In the genomic region with DNA sequence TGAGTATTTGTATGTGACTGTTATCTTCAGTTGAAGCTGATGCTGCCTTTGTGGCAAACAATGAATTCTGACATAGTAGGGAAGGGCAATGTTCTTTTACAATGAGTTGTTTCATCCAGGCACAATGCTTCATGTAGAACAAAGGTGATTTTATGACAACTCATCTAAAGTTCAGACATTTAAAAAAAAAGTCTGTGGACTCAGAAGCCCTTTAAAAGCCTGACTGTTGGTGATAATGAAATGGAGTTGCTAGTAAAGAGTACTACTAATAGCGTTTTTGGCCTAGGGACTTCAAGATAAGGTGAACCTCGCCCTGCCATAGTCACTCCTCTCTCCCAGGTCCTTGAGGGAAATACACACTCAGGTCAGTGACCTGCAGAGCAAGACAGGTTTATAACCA, we compare ENCODE assay signal across 1 cellular context.
TF ChIP-seq lines count a peak whose summit lies in the region.

No MANE protein-coding gene starts in this region.

TF ChIP-seq in K562, 482 proteins besides CTCF, POLR2A, EP300 and RAD21 (continued from another document and continues in another):
- TF ChIP-seq, protein P1, sequence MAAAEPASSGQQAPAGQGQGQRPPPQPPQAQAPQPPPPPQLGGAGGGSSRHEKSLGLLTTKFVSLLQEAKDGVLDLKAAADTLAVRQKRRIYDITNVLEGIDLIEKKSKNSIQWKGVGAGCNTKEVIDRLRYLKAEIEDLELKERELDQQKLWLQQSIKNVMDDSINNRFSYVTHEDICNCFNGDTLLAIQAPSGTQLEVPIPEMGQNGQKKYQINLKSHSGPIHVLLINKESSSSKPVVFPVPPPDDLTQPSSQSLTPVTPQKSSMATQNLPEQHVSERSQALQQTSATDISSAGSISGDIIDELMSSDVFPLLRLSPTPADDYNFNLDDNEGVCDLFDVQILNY (CRISPR knock-in tag; IDR thresholded peaks at IDR 0.05): no peak
- TF ChIP-seq CBFA2T2 (conservative IDR thresholded peaks at IDR 0.05) (peak; percentile 54; the same call in 1 of the 2 replicates), CBX2 (IDR thresholded peaks at IDR 0.05; ENCODE audit: insufficient read depth, low read length, poor library complexity, severe bottlenecking) (no peak), CHD2 (IDR thresholded peaks at IDR 0.05; ENCODE audit: low read depth, low read length) (no peak), NFIC (IDR thresholded peaks at IDR 0.05) (peak; percentile 16; the same call in 1 of the 2 replicates), RAD51 (IDR thresholded peaks at IDR 0.05; ENCODE audit: borderline replicate concordance, low read depth) (no peak), ZNF12 (CRISPR knock-in tag; IDR thresholded peaks at IDR 0.05) (no peak), U2AF1 (optimal IDR thresholded peaks at IDR 0.05; ENCODE audit: low read depth, low read length) (no peak), ARID2 (IDR thresholded peaks at IDR 0.05) (no peak), SP1 (CRISPR knock-in tag; IDR thresholded peaks at IDR 0.05) (no peak), RB1 (IDR thresholded peaks at IDR 0.05; ENCODE audit: low read depth) (no peak), KDM1A (IDR thresholded peaks at IDR 0.05) (peak in 1 of 2 experiments; percentile 36; a peak in 1 of 4 replicates), TCF7 (IDR thresholded peaks at IDR 0.05; ENCODE audit: borderline replicate concordance) (no peak), CBFA2T3 (IDR thresholded peaks at IDR 0.05) (peak; percentile 77), TAL1 (IDR thresholded peaks at IDR 0.05) (peak; percentile 60), NFYB (IDR thresholded peaks at IDR 0.05; ENCODE audit: extremely low read depth, insufficient read length) (no peak), ZNF668 (CRISPR knock-in tag; IDR thresholded peaks at IDR 0.05) (no peak), PHB2 (IDR thresholded peaks at IDR 0.05; ENCODE audit: low read depth) (no peak), BRD9 (IDR thresholded peaks at IDR 0.05; ENCODE audit: low read depth, partially characterized antibody) (no peak), STAT5A (IDR thresholded peaks at IDR 0.05; ENCODE audit: borderline replicate concordance, low read length) (no peak), ZNF830 (CRISPR knock-in tag; IDR thresholded peaks at IDR 0.05) (no peak), ARID1B (IDR thresholded peaks at IDR 0.05) (peak; percentile 67), DPF2 (IDR thresholded peaks at IDR 0.05) (0 out of 2 replicates have a peak, but pooled peaks have one; percentile 19), TAF7 (tag; IDR thresholded peaks at IDR 0.05) (no peak), SMARCA4 (IDR thresholded peaks at IDR 0.05) (no peak), ZNF436 (CRISPR knock-in tag; IDR thresholded peaks at IDR 0.05) (no peak), CC2D1A (IDR thresholded peaks at IDR 0.05) (no peak), EP400 (IDR thresholded peaks at IDR 0.05) (no peak), C11orf30 (IDR thresholded peaks at IDR 0.05; ENCODE audit: low read depth) (no peak), ZBTB7A (IDR thresholded peaks at IDR 0.05; ENCODE audit: borderline replicate concordance, control insufficient read depth, low read depth, low read length) (no peak), TCF3 (CRISPR knock-in tag; IDR thresholded peaks at IDR 0.05) (peak; percentile 20; the same call in 1 of the 2 replicates)
- TF ChIP-seq, protein P2, sequence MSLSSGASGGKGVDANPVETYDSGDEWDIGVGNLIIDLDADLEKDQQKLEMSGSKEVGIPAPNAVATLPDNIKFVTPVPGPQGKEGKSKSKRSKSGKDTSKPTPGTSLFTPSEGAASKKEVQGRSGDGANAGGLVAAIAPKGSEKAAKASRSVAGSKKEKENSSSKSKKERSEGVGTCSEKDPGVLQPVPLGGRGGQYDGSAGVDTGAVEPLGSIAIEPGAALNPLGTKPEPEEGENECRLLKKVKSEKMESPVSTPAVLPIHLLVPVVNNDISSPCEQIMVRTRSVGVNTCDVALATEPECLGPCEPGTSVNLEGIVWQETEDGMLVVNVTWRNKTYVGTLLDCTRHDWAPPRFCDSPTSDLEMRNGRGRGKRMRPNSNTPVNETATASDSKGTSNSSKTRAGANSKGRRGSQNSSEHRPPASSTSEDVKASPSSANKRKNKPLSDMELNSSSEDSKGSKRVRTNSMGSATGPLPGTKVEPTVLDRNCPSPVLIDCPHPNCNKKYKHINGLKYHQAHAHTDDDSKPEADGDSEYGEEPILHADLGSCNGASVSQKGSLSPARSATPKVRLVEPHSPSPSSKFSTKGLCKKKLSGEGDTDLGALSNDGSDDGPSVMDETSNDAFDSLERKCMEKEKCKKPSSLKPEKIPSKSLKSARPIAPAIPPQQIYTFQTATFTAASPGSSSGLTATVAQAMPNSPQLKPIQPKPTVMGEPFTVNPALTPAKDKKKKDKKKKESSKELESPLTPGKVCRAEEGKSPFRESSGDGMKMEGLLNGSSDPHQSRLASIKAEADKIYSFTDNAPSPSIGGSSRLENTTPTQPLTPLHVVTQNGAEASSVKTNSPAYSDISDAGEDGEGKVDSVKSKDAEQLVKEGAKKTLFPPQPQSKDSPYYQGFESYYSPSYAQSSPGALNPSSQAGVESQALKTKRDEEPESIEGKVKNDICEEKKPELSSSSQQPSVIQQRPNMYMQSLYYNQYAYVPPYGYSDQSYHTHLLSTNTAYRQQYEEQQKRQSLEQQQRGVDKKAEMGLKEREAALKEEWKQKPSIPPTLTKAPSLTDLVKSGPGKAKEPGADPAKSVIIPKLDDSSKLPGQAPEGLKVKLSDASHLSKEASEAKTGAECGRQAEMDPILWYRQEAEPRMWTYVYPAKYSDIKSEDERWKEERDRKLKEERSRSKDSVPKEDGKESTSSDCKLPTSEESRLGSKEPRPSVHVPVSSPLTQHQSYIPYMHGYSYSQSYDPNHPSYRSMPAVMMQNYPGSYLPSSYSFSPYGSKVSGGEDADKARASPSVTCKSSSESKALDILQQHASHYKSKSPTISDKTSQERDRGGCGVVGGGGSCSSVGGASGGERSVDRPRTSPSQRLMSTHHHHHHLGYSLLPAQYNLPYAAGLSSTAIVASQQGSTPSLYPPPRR (CRISPR knock-in tag; IDR thresholded peaks at IDR 0.05; ENCODE audit: borderline replicate concordance): no peak
- TF ChIP-seq, protein P3, sequence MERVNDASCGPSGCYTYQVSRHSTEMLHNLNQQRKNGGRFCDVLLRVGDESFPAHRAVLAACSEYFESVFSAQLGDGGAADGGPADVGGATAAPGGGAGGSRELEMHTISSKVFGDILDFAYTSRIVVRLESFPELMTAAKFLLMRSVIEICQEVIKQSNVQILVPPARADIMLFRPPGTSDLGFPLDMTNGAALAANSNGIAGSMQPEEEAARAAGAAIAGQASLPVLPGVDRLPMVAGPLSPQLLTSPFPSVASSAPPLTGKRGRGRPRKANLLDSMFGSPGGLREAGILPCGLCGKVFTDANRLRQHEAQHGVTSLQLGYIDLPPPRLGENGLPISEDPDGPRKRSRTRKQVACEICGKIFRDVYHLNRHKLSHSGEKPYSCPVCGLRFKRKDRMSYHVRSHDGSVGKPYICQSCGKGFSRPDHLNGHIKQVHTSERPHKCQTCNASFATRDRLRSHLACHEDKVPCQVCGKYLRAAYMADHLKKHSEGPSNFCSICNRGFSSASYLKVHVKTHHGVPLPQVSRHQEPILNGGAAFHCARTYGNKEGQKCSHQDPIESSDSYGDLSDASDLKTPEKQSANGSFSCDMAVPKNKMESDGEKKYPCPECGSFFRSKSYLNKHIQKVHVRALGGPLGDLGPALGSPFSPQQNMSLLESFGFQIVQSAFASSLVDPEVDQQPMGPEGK (CRISPR knock-in tag; IDR thresholded peaks at IDR 0.05; ENCODE audit: borderline replicate concordance): no peak
- TF ChIP-seq, protein P4, sequence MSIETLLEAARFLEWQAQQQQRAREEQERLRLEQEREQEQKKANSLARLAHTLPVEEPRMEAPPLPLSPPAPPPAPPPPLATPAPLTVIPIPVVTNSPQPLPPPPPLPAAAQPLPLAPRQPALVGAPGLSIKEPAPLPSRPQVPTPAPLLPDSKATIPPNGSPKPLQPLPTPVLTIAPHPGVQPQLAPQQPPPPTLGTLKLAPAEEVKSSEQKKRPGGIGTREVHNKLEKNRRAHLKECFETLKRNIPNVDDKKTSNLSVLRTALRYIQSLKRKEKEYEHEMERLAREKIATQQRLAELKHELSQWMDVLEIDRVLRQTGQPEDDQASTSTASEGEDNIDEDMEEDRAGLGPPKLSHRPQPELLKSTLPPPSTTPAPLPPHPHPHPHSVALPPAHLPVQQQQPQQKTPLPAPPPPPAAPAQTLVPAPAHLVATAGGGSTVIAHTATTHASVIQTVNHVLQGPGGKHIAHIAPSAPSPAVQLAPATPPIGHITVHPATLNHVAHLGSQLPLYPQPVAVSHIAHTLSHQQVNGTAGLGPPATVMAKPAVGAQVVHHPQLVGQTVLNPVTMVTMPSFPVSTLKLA (conservative IDR thresholded peaks at IDR 0.05): no peak
- TF ChIP-seq, protein P5, sequence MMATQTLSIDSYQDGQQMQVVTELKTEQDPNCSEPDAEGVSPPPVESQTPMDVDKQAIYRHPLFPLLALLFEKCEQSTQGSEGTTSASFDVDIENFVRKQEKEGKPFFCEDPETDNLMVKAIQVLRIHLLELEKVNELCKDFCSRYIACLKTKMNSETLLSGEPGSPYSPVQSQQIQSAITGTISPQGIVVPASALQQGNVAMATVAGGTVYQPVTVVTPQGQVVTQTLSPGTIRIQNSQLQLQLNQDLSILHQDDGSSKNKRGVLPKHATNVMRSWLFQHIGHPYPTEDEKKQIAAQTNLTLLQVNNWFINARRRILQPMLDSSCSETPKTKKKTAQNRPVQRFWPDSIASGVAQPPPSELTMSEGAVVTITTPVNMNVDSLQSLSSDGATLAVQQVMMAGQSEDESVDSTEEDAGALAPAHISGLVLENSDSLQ (IDR thresholded peaks at IDR 0.05): no peak
- TF ChIP-seq, protein P6, sequence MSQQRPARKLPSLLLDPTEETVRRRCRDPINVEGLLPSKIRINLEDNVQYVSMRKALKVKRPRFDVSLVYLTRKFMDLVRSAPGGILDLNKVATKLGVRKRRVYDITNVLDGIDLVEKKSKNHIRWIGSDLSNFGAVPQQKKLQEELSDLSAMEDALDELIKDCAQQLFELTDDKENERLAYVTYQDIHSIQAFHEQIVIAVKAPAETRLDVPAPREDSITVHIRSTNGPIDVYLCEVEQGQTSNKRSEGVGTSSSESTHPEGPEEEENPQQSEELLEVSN (IDR thresholded peaks at IDR 0.05; ENCODE audit: borderline replicate concordance in 1 of 2, extremely low read depth in 1 of 2, insufficient read depth in 1 of 2, insufficient read length in 1 of 2, low read depth in 1 of 2, low read length in 1 of 2, poor library complexity in 1 of 2, severe bottlenecking in 1 of 2): no peak
- TF ChIP-seq, protein P7, sequence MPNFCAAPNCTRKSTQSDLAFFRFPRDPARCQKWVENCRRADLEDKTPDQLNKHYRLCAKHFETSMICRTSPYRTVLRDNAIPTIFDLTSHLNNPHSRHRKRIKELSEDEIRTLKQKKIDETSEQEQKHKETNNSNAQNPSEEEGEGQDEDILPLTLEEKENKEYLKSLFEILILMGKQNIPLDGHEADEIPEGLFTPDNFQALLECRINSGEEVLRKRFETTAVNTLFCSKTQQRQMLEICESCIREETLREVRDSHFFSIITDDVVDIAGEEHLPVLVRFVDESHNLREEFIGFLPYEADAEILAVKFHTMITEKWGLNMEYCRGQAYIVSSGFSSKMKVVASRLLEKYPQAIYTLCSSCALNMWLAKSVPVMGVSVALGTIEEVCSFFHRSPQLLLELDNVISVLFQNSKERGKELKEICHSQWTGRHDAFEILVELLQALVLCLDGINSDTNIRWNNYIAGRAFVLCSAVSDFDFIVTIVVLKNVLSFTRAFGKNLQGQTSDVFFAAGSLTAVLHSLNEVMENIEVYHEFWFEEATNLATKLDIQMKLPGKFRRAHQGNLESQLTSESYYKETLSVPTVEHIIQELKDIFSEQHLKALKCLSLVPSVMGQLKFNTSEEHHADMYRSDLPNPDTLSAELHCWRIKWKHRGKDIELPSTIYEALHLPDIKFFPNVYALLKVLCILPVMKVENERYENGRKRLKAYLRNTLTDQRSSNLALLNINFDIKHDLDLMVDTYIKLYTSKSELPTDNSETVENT (CRISPR knock-in tag; IDR thresholded peaks at IDR 0.05): no peak
- TF ChIP-seq, protein P8, sequence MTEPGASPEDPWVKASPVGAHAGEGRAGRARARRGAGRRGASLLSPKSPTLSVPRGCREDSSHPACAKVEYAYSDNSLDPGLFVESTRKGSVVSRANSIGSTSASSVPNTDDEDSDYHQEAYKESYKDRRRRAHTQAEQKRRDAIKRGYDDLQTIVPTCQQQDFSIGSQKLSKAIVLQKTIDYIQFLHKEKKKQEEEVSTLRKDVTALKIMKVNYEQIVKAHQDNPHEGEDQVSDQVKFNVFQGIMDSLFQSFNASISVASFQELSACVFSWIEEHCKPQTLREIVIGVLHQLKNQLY (CRISPR knock-in tag; conservative IDR thresholded peaks at IDR 0.05): no peak
- TF ChIP-seq, protein P9, sequence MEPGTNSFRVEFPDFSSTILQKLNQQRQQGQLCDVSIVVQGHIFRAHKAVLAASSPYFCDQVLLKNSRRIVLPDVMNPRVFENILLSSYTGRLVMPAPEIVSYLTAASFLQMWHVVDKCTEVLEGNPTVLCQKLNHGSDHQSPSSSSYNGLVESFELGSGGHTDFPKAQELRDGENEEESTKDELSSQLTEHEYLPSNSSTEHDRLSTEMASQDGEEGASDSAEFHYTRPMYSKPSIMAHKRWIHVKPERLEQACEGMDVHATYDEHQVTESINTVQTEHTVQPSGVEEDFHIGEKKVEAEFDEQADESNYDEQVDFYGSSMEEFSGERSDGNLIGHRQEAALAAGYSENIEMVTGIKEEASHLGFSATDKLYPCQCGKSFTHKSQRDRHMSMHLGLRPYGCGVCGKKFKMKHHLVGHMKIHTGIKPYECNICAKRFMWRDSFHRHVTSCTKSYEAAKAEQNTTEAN (CRISPR knock-in tag; IDR thresholded peaks at IDR 0.05): no peak
- TF ChIP-seq, protein P10, sequence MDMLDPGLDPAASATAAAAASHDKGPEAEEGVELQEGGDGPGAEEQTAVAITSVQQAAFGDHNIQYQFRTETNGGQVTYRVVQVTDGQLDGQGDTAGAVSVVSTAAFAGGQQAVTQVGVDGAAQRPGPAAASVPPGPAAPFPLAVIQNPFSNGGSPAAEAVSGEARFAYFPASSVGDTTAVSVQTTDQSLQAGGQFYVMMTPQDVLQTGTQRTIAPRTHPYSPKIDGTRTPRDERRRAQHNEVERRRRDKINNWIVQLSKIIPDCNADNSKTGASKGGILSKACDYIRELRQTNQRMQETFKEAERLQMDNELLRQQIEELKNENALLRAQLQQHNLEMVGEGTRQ (CRISPR knock-in tag; IDR thresholded peaks at IDR 0.05): no peak
- TF ChIP-seq, protein P11, sequence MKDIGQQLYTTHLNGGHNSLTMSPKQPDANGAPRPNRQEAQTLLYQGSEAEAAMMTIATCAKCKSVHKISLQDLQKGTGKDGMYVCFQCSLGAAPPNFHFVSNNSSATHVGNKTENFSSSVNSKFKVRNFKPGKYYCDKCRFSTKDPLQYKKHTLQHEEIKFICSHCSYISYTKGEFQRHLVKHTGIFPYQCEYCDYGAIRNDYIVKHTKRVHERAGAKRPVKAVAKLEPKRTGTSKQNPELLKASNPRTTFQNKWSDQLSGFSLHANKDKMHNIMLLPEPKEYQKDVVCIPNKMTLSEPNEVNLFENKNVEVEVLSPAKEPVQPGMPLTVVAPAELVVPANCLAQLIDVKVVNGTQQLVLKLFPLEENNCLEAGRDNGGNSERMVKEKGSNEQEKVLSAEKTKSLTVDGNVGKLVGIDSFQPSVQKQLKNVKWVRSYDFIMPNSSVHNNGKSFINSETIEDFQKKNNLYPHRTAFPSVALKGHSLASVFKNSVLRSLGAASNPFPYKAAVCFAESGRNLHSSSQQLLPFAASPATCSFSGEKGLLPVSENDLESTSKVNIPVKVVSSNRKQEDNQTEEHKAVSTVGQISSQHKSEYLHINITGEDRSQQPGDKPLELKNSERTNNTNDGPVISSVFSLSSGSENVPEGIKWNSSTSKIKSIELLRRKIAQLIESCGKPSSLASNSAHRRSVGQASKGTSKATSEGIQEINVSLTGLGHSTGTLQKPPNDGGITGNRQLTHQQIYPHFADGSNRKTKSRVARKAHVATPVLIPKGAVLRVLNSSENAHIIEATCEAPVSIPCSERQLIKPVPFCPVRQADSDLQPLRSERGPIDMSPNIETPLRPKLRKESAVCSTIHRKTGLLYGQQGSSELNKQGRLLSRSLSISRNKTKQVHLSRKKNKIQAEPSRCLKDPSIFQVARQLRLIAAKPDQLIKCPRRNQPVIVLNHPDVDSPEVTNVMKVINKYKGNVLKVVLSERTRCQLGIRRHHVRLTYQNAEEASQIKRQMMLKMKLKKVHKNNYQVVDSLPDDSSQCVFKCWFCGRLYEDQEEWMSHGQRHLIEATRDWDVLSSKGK (CRISPR knock-in tag; IDR thresholded peaks at IDR 0.05): no peak
